In the genomic region with DNA sequence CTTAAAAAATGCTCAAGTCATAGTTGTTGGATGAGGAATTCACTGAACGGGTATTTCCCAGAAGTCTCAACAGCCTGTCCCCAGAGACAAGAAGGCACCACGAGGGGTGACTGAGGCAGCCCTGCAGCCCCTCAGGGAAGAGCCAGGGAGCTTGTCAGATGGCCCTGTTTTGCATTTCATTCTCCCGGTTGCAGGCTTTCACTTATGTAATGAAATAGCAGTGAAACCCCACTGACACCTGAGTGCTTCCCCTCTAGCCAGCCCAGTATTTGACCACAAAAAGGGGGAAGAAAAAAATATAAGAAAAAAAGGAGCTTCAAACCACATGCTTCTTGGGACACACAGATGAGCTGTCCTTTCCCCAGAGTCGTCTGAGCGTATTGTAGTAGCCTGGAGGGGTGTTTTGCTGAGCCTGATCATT, we compare ENCODE assay signal across 8 cellular contexts.
A peak's percentile ranks its signal among the peaks of the same experiment; 100 is the strongest.
DNase-seq lines count a peak whose midpoint lies in the region; ATAC-seq lines count a peak whose summit lies in the region.
"Had no signal": no experiment of that assay in that cellular context is flagged by ENCODE, and none has a peak within 500 bp of the region (broad histone marks: within the 10 kb centered on the region; RNA-seq: fewer than 3 reads in every experiment).

No MANE protein-coding gene starts in this region.

- peaks cover 3% of the 10 kb centered on the region for H3K36me3 Mint-ChIP-seq in memory B cell
- no peaks in the 10 kb centered on the region for H3K36me3 Mint-ChIP-seq in activated naive CD4-positive, alpha-beta T cell treated with anti-CD3 and anti-CD28 coated beads for 36 hours (ENCODE audit: low read depth)

- ATAC-seq in GM18909 (IDR thresholded peaks at IDR 0.05; ENCODE audit: poor library complexity, unreplicated experiment) (peak; percentile 65), GM21825 (IDR thresholded peaks at IDR 0.05; ENCODE audit: unreplicated experiment) (peak; percentile 72), HG03457 (IDR thresholded peaks at IDR 0.05; ENCODE audit: unreplicated experiment) (peak; percentile 59), memory B cell (ENCODE audit: low read depth) (peak; percentile 86)

- H3K27ac Mint-ChIP-seq in memory B cell, result no peak overlapping the region
- H3K27ac Mint-ChIP-seq in activated naive CD4-positive, alpha-beta T cell treated with anti-CD3 and anti-CD28 coated beads for 36 hours, result no peak overlapping the region

- no peaks in the 10 kb centered on the region for H3K9me3 Mint-ChIP-seq in memory B cell
- H3K9me3 Mint-ChIP-seq in activated naive CD4-positive, alpha-beta T cell treated with anti-CD3 and anti-CD28 coated beads for 36 hours, result no peaks in the 10 kb centered on the region

- intact Hi-C loops in activated naive CD4-positive, alpha-beta T cell treated with anti-CD3 and anti-CD28 coated beads for 36 hours (cut with micrococcal nuclease), result loop anchor here (2.0 kb wide), 1 partner anchor 195 kb away; no protein-coding TSS in a partner anchor

- DNase-seq in memory B cell (ENCODE audit: low spot score in 2 of 2) (peak in 1 of 2 donors; percentile 7), NCI-H526 treated with DMSO at 0.1 percent for 48 hours (lab: John Stamatoyannopoulos, UW) (no peak)
- DNase-seq in activated naive CD4-positive, alpha-beta T cell treated with anti-CD3 and anti-CD28 coated beads for 36 hours, result no peak
- DNase-seq in stimulated activated CD4-positive, alpha-beta T cell treated with anti-CD3 and anti-CD28 coated beads, Interleukin-12 subunit alpha, Interleukin-12 subunit beta, amount 100 ng/mL, for 4 hours, result no peak
- DNase-seq: NCI-H2081 treated with DMSO at 0.1 percent for 48 hours had no signal

- CTCF ChIA-PET in activated naive CD4-positive, alpha-beta T cell treated with anti-CD3 and anti-CD28 coated beads for 36 hours (lab: Charles Lee), result no interaction called here

- H3K4me1 Mint-ChIP-seq in memory B cell, result peaks cover 24% of the 10 kb centered on the region
- peaks cover 19% of the 10 kb centered on the region for H3K4me1 Mint-ChIP-seq in activated naive CD4-positive, alpha-beta T cell treated with anti-CD3 and anti-CD28 coated beads for 36 hours (ENCODE audit: low read depth)

- no peaks in the 10 kb centered on the region for H3K27me3 Mint-ChIP-seq in memory B cell
- H3K27me3 Mint-ChIP-seq in activated naive CD4-positive, alpha-beta T cell treated with anti-CD3 and anti-CD28 coated beads for 36 hours (ENCODE audit: low read depth), result peaks cover 11% of the 10 kb centered on the region

- H3K4me3 Mint-ChIP-seq in memory B cell, result no peak overlapping the region
- no peak overlapping the region for H3K4me3 Mint-ChIP-seq in activated naive CD4-positive, alpha-beta T cell treated with anti-CD3 and anti-CD28 coated beads for 36 hours
